ENCODE assay signal across 1 cellular context in the genomic region with DNA sequence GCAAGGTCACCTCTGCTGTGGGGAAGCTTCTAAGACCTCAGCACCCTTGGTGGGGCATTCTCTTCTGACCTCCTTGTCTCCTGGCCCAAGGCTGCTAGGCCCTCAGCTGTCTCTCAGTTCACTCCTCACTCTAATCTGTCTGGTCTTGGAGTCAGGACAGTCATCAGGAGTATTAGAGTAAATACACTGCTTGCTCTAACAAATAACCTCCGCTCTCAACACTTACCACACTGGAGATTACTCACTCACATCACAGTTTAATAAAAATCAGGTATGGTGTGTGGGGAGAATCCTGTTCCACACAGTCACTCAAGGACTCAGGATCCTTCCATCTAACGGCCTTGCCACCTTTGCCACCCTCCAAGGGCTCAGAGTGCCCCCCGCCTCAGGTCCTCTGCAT.
TF ChIP-seq lines count a peak whose summit lies in the region.

No MANE protein-coding gene starts in this region.

TF ChIP-seq in H1, 55 proteins besides CTCF, POLR2A, EP300 and RAD21:
- TF ChIP-seq KDM1A (IDR thresholded peaks at IDR 0.05; ENCODE audit: borderline replicate concordance, low read length): no peak
TF ChIP-seq in H1: peak in this region for 0.
